ENCODE assay signal across 1 cellular context in genomic region chr1:67558449-67559193, GRCh38.
TF ChIP-seq lines count a peak whose summit lies in the region.

No MANE protein-coding gene starts in this region.

TF ChIP-seq in liver, 16 proteins besides CTCF, POLR2A, EP300 and RAD21 (continued from another document):
- TF ChIP-seq ATF3 (IDR thresholded peaks at IDR 0.05) (no peak), EGR1 (IDR thresholded peaks at IDR 0.05; ENCODE audit: low read depth in 2 of 2) (no peak), REST (IDR thresholded peaks at IDR 0.05) (no peak), FOXA2 (IDR thresholded peaks at IDR 0.05) (peak; percentile 30), SP1 (IDR thresholded peaks at IDR 0.05) (peak; percentile 57), RXRA (IDR thresholded peaks at IDR 0.05) (peak; percentile 41 to 62), FOXA1 (IDR thresholded peaks at IDR 0.05) (peak; percentile 22), TAF1 (conservative IDR thresholded peaks at IDR 0.05) (no peak), YY1 (IDR thresholded peaks at IDR 0.05) (peak; percentile 42)
